10 cellular contexts compared by ENCODE assay signal in the genomic region with DNA sequence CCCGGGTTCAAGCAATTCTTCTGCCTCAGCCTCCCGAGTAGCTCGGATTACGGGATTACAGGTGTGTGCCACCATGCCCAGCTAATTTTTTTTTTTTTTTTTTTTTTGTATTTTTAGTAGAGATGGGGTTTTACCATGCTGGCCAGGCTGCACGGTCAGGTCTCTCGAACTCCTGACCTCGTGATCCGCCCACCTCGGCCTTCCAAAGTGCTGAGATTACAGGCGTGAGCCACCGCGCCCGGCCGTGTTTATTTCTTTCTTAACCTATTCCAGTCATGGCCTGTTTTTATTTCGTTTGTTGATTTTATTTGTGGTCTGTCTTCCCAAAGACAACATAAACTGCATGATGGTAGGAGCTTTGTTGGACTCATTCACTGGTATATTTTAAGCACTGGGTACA. TPM values are rescaled to one million over a fixed set of nuclear protein-coding genes. Genes with fewer than 3 reads are reported as not detected.
"Had no signal": no experiment of that assay in that cellular context is flagged by ENCODE, and none has a peak within 500 bp of the region (broad histone marks: within the 10 kb centered on the region; RNA-seq: fewer than 3 reads in every experiment).

No MANE protein-coding gene starts in this region.

RNA-seq across cellular contexts. Expression of a gene that starts 20.4 kb away (rescaled TPM):
- total RNA-seq: subcutaneous adipose tissue, temporal lobe, testis, thoracic aorta, thyroid gland, tibial nerve, upper lobe of right lung, ureter, urinary bladder, vagina had no signal
